In the genomic region with DNA sequence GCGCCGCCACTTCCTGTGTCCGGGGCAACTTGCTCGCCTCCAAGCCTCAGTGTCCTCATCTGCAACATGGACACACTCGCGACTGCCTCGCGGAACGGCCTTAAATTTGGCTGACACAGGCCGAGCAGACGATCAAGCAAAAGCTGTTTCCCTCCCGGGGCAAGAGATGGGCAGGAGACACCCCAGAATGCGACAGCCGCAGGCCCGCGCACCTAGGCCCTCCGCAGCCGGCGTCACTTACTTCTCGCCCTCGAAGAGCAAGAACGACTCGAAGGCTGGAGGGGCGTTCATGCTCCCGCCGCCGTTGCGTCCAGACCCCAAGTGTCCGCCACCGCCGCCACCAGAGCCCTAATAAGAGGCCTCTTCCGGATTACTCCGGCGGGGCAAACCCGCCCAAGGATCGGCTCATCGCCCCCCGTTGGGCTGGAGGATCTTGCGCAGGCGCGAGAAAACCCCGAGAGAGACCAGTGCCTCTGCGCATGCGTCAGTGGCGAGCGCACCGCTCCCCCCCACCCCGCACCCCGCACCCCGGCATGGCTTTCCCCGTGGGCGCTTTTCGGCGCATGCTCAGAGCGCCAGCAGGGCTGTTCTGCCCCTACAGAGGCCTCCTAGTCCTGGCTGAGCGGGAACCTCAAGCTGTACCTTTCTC, we compare ENCODE assay signal across 8 cellular contexts. TPM values are rescaled to one million over a fixed set of nuclear protein-coding genes. Genes with fewer than 3 reads are reported as not detected.
A peak's percentile ranks its signal among the peaks of the same experiment; 100 is the strongest.
DNase-seq lines count a peak whose midpoint lies in the region; ATAC-seq and TF ChIP-seq lines count a peak whose summit lies in the region.
"Not testable (repeated sequence)": the region's sequence is repeated elsewhere in the genome, so short reads cannot be mapped to it uniquely, and the experiment has no call there.

A gene (minus strand): TSS at position 353 of the 649 bp plus-strand sequence. CDS start 62 bp downstream, at position 291.

- CTCF ChIA-PET in CD4-positive, alpha-beta T cell (lab: Charles Lee): not testable (repeated sequence)

- H3K27me3 ChIP-seq in CD4-positive, alpha-beta T cell (ENCODE audit: control insufficient read depth, insufficient read depth, low read length); WERI-Rb-1 (ENCODE audit: insufficient read depth, low read depth, severe bottlenecking); dorsolateral prefrontal cortex; smooth muscle cell (ENCODE audit: low read depth): not testable (repeated sequence)

- H2AFZ ChIP-seq in smooth muscle cell (ENCODE audit: low read depth): not testable (repeated sequence)

- intact Hi-C loops in CD4-positive, alpha-beta T cell (cut with DNase I, micrococcal nuclease); dorsolateral prefrontal cortex (cut with DNase I): not testable (repeated sequence)

- not testable (repeated sequence) for H3K79me2 ChIP-seq in smooth muscle cell (ENCODE audit: low read depth)

- H3K36me3 Mint-ChIP-seq in CD4-positive, alpha-beta T cell (ENCODE audit: low read depth): not testable (repeated sequence)

- not testable (repeated sequence) for H3K4me1 ChIP-seq in smooth muscle cell (ENCODE audit: low read depth)

- H3K4me2 ChIP-seq in smooth muscle cell: peak within 1 kb of the TSS; percentile 76

- WGBS in smooth muscle cell (ENCODE audit: low lambda C conversion rate): under 1% methylated on average over 39 of the region's 56 CpGs

- ATAC-seq in CD4-positive, alpha-beta T cell (ENCODE audit: poor library complexity): peak; percentile 90
- peak; percentile 82 for ATAC-seq in GM19035 (IDR thresholded peaks at IDR 0.05; ENCODE audit: unreplicated experiment)
- peak; percentile 69 for ATAC-seq in HG02642 (IDR thresholded peaks at IDR 0.05; ENCODE audit: poor library complexity, unreplicated experiment)
- ATAC-seq in HG03575 (IDR thresholded peaks at IDR 0.05; ENCODE audit: extremely low read depth, insufficient number of reproducible peaks, low FRiP score, unreplicated experiment): peak; percentile 50
- peak; percentile 57 for ATAC-seq in left lobe of liver

- TF ChIP-seq CTCF in CD4-positive, alpha-beta T cell (IDR thresholded peaks at IDR 0.05); smooth muscle cell (IDR thresholded peaks at IDR 0.05; ENCODE audit: borderline replicate concordance, insufficient read depth, poor library complexity, severe bottlenecking): not testable (repeated sequence)
- TF ChIP-seq CTCF in WERI-Rb-1 (IDR thresholded peaks at IDR 0.05; ENCODE audit: low read depth, low read length) (0 out of 2 replicates have a peak, but pooled peaks have one; percentile 6), dorsolateral prefrontal cortex (IDR thresholded peaks at IDR 0.05 in 54 of 56, conservative IDR thresholded peaks at IDR 0.05 in 2 of 56; ENCODE audit: low read depth in 1 of 56, partially characterized antibody in 56 of 56) (peak in 19 of 56 donors; percentile 10 to 55 (median 25))

- H3K9me3 Mint-ChIP-seq in CD4-positive, alpha-beta T cell: not testable (repeated sequence)

- H3K9ac ChIP-seq in smooth muscle cell (ENCODE audit: low read depth): peak within 1 kb of the TSS; percentile 47

- POLR2A ChIA-PET in CD4-positive, alpha-beta T cell (lab: Charles Lee): not testable (repeated sequence)

- not testable (repeated sequence) for H4K20me1 ChIP-seq in smooth muscle cell (ENCODE audit: low read depth)

- not testable (repeated sequence) for H3K27ac ChIP-seq in CD4-positive, alpha-beta T cell (ENCODE audit: low read depth, low read length); WERI-Rb-1; smooth muscle cell (ENCODE audit: low read depth)
- H3K27ac ChIP-seq in dorsolateral prefrontal cortex: peak within 1 kb of the TSS in 7 of 59 donors; percentile 42 to 73 (median 57)

- not testable (repeated sequence) for H3K27me3 Mint-ChIP-seq in CD4-positive, alpha-beta T cell

- not testable (repeated sequence) for H3K36me3 ChIP-seq in WERI-Rb-1; smooth muscle cell (ENCODE audit: low read depth)

- not testable (repeated sequence) for H3F3A ChIP-seq in smooth muscle cell (ENCODE audit: low read depth)

- H3K27ac Mint-ChIP-seq in CD4-positive, alpha-beta T cell: peak within 1 kb of the TSS; percentile 93

- peak within 1 kb of the TSS; percentile 95 for H3K4me3 Mint-ChIP-seq in CD4-positive, alpha-beta T cell

- peak in 2 of 10 experiments; percentile 18 to 98 for DNase-seq in CD4-positive, alpha-beta T cell
- DNase-seq in WERI-Rb-1: peak; percentile 94
- DNase-seq in dorsolateral prefrontal cortex: peak in 5 of 10 donors; percentile 77 to 94 (median 87)
- DNase-seq in left lobe of liver (ENCODE audit: low spot score): peak; percentile 41
- DNase-seq in smooth muscle cell (lab: John Stamatoyannopoulos, UW; ENCODE audit: unreplicated experiment): not testable (repeated sequence)

- H3K4me3 ChIP-seq in WERI-Rb-1 (ENCODE audit: low read depth, low read length) (peak within 1 kb of the TSS; percentile 45), dorsolateral prefrontal cortex (peak within 1 kb of the TSS in 31 of 59 donors; percentile 33 to 71 (median 56)), smooth muscle cell (peak within 1 kb of the TSS; percentile 61)

- not testable (repeated sequence) for H3K9me3 ChIP-seq in CD4-positive, alpha-beta T cell (ENCODE audit: control insufficient read depth, low read length); WERI-Rb-1 (ENCODE audit: severe bottlenecking); smooth muscle cell (replicated peaks; ENCODE audit: low read depth)

- not testable (repeated sequence) for H3K4me1 Mint-ChIP-seq in CD4-positive, alpha-beta T cell (ENCODE audit: low read depth)

RNA-seq across cellular contexts. Expression of the gene that starts here (rescaled TPM):
- total RNA-seq in CD4-positive, alpha-beta T cell: 10 to 100 TPM; 76.6 to 81.3 TPM
- total RNA-seq in dorsolateral prefrontal cortex (10 to 100 TPM in 113 of 120 experiments, 1 to 10 TPM in 7; 5.8 to 39.8 (median 18.4) TPM), left lobe of liver (3.7 TPM), smooth muscle cell (0.90 and 2.9 TPM in 2 replicates)
- polyA plus RNA-seq in smooth muscle cell: 0.10 and 2.4 TPM in 2 replicates
